10 cellular contexts compared by ENCODE assay signal in genomic region chr10:31431021-31431420, GRCh38.
"Had no signal": no experiment of that assay in that cellular context is flagged by ENCODE, and none has a peak within 500 bp of the region (broad histone marks: within the 10 kb centered on the region; RNA-seq: fewer than 3 reads in every experiment).

No MANE protein-coding gene starts in this region.

- H3K4me3 Mint-ChIP-seq: GM23338, H9, HFFc6 had no signal

- H3K4me2 ChIP-seq: GM23338 had no signal

- H3K9ac ChIP-seq: GM23248 had no signal

- H2AFZ ChIP-seq: GM23248, GM23338 had no signal

- H3K27ac Mint-ChIP-seq: GM23338, H9, HFFc6 had no signal

- H3K4me1 ChIP-seq: HAP-1 had no signal

- H3K9me3 ChIP-seq: HAP-1 had no signal

- H3K27ac ChIP-seq: GM23248 had no signal

- FAIRE-seq: H1 had no signal

- H3K9me3 Mint-ChIP-seq: GM23338 had no signal

- H3K4me1 Mint-ChIP-seq: GM23338, H9 had no signal

- H3K36me3 ChIP-seq: HAP-1 had no signal

- ATAC-seq: GM23338, HCT116 had no signal

- H3K4me3 ChIP-seq: GM23248, GM23338, HAP-1 had no signal

- DNase-seq: GM23248, GOT3, H7, H9, HCEC 1CT, HFFc6 had no signal
